Comparison of ENCODE assay signal across 22 cellular contexts in the genomic region with DNA sequence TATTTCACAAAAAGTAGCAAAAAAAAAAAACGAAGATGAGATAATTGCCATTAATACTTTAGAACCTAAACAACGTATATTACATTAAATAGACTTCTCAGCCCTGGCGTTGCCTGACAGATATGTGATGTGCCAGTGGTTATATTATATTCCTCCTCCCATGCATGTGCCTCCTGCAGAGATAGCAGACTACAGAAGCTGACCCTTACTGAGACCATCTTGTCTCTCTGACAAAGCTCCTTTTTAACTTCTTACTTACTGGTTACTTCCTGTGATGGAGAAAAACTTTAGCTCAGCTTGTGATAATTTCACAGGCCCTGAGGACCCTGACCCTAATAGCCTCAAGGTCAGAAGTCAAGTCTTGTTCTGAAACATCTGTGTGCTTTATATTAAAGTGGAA.
"Had no signal": no experiment of that assay in that cellular context is flagged by ENCODE, and none has a peak within 500 bp of the region (broad histone marks: within the 10 kb centered on the region; RNA-seq: fewer than 3 reads in every experiment).

No MANE protein-coding gene starts in this region.

- H3K36me3 ChIP-seq: prostate gland, upper lobe of right lung, vagina had no signal

- ATAC-seq: heart left ventricle; naive thymus-derived CD4-positive, alpha-beta T cell; sciatic nerve; stimulated activated naive B cell treated with anti-CD40 and anti-IgM and Interleukin-4, amounts not matched to agents 10 μg/mL and 1 μg/mL and 100 μg/mL, for 72 hours; stimulated activated naive CD8-positive, alpha-beta T cell treated with anti-CD3 and anti-CD28 coated beads, Interleukin-15, amount 100 ng/mL, for 72 hours; upper lobe of right lung had no signal

- H3K79me2 ChIP-seq: parathyroid adenoma had no signal

- DNase-seq: effector CD4-positive, alpha-beta T cell; foreskin melanocyte; heart left ventricle; hypothalamus; kidney glomerular epithelial cell; mesendoderm; naive thymus-derived CD4-positive, alpha-beta T cell; occipital lobe; spleen; stimulated activated CD4-positive, alpha-beta T cell treated with anti-CD3 and anti-CD28 coated beads, Interleukin-15, amount 100 ng/mL, for 24 hours; stimulated activated CD4-positive, alpha-beta T cell treated with anti-CD3 and anti-CD28 coated beads, Interleukin-1b, Interleukin-23, amount 100 ng/mL, for 48 hours; stimulated activated CD4-positive, alpha-beta T cell treated with anti-CD3 and anti-CD28 coated beads, Interleukin-4, amount 100 ng/mL, for 24 hours; stimulated activated naive B cell treated with anti-CD40 and anti-IgM and Interleukin-4, amounts not matched to agents 10 μg/mL and 1 μg/mL and 100 μg/mL, for 72 hours; stimulated activated naive CD8-positive, alpha-beta T cell treated with anti-CD3 and anti-CD28 coated beads, Interleukin-15, amount 100 ng/mL, for 72 hours; testis; upper lobe of right lung had no signal

- H3K9me3 ChIP-seq: prostate gland, testis, upper lobe of right lung, vagina had no signal

- H3K27ac ChIP-seq: heart left ventricle, parathyroid adenoma, prostate gland, spleen, testis, tibial nerve, upper lobe of right lung, vagina had no signal

- H2AFZ ChIP-seq: parathyroid adenoma had no signal

- H3K4me3 ChIP-seq: heart left ventricle, prostate gland, spleen, testis, tibial nerve, upper lobe of right lung, vagina had no signal

- H3K9me3 Mint-ChIP-seq: stimulated activated naive CD8-positive, alpha-beta T cell treated with anti-CD3 and anti-CD28 coated beads, Interleukin-15, amount 100 ng/mL, for 72 hours had no signal

- H3K27ac Mint-ChIP-seq: dendritic cell treated with granulocyte-macrophage colony-stimulating factor and Interleukin-4, amounts not matched to agents 40 ng/mL and 50 ng/mL, for 4 days; naive thymus-derived CD4-positive, alpha-beta T cell; stimulated activated naive B cell treated with anti-CD40 and anti-IgM and Interleukin-4, amounts not matched to agents 10 μg/mL and 1 μg/mL and 100 μg/mL, for 72 hours; stimulated activated naive CD8-positive, alpha-beta T cell treated with anti-CD3 and anti-CD28 coated beads, Interleukin-15, amount 100 ng/mL, for 72 hours had no signal

- H3K9ac ChIP-seq: parathyroid adenoma had no signal

- H3K27me3 Mint-ChIP-seq: dendritic cell treated with granulocyte-macrophage colony-stimulating factor and Interleukin-4, amounts not matched to agents 40 ng/mL and 50 ng/mL, for 4 days; naive thymus-derived CD4-positive, alpha-beta T cell; stimulated activated naive B cell treated with anti-CD40 and anti-IgM and Interleukin-4, amounts not matched to agents 10 μg/mL and 1 μg/mL and 100 μg/mL, for 72 hours; stimulated activated naive CD8-positive, alpha-beta T cell treated with anti-CD3 and anti-CD28 coated beads, Interleukin-15, amount 100 ng/mL, for 72 hours had no signal

- H3K27me3 ChIP-seq: heart left ventricle, spleen, testis, tibial nerve, upper lobe of right lung, vagina had no signal

- H3K4me3 Mint-ChIP-seq: dendritic cell treated with granulocyte-macrophage colony-stimulating factor and Interleukin-4, amounts not matched to agents 40 ng/mL and 50 ng/mL, for 4 days; naive thymus-derived CD4-positive, alpha-beta T cell; stimulated activated naive B cell treated with anti-CD40 and anti-IgM and Interleukin-4, amounts not matched to agents 10 μg/mL and 1 μg/mL and 100 μg/mL, for 72 hours; stimulated activated naive CD8-positive, alpha-beta T cell treated with anti-CD3 and anti-CD28 coated beads, Interleukin-15, amount 100 ng/mL, for 72 hours had no signal

- H3K4me1 ChIP-seq: heart left ventricle, parathyroid adenoma, prostate gland, spleen, testis, tibial nerve, upper lobe of right lung, vagina had no signal

- H3K4me1 Mint-ChIP-seq: stimulated activated naive B cell treated with anti-CD40 and anti-IgM and Interleukin-4, amounts not matched to agents 10 μg/mL and 1 μg/mL and 100 μg/mL, for 72 hours; stimulated activated naive CD8-positive, alpha-beta T cell treated with anti-CD3 and anti-CD28 coated beads, Interleukin-15, amount 100 ng/mL, for 72 hours had no signal
